ENCODE assay signal across 28 cellular contexts in the genomic region with DNA sequence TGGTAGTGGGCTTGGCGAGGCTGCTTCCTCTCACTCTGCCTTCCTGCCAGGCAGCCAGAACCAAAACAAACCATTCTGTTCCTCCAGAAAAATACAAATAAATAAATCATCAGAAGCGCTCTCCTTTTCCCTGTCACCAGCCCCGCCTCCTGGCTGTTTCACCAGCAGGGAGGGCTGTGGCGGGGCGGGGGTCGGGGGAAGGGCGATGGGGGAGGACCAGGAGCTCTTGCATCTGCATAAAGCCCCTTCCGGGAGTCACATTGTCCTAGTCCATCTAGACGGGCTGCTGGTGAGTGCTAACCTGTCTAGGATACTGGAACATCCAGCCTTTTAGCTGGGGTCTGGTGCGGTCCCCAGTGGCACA. TPM values are rescaled to one million over a fixed set of nuclear protein-coding genes. Genes with fewer than 3 reads are reported as not detected.
A peak's percentile ranks its signal among the peaks of the same experiment; 100 is the strongest.
DNase-seq lines count a peak whose midpoint lies in the region; ATAC-seq, FAIRE-seq and TF ChIP-seq lines count a peak whose summit lies in the region.
"Had no signal": no experiment of that assay in that cellular context is flagged by ENCODE, and none has a peak within 500 bp of the region (broad histone marks: within the 10 kb centered on the region; RNA-seq: fewer than 3 reads in every experiment).

No MANE protein-coding gene starts in this region.

- H3K9ac ChIP-seq in mesenchymal stem cell (ENCODE audit: low read length) = no peak overlapping the region

- peak overlapping the region; percentile 31 for H3K27ac Mint-ChIP-seq in stimulated activated naive CD8-positive, alpha-beta T cell treated with anti-CD3 and anti-CD28 coated beads, Interleukin-15, Interleukin-2, amounts not matched to agents 100 ng/mL and 50 ng/mL, for 24 hours
- peak overlapping the region in 3 of 5 experiments; percentile 82 to 91 (median 91) for H3K27ac Mint-ChIP-seq in brain
- H3K27ac Mint-ChIP-seq: activated CD4-positive, alpha-beta memory T cell treated with anti-CD3 and anti-CD28 coated beads for 36 hours; activated naive CD4-positive, alpha-beta T cell treated with anti-CD3 and anti-CD28 coated beads, Interleukin-2, amount 50 U/mL, for 72 hours; activated T-helper 2 cell treated with anti-CD3 and anti-CD28 coated beads, Interferon-gamma antibody, Interleukin-2, Interleukin-4, amounts not matched to agents 10 μg/mL and 5 μg/mL and 100 μg/mL, durations not matched to agents 14 hours and 24 hours and 36 hours; dendritic cell treated with granulocyte-macrophage colony-stimulating factor and Interleukin-4, amounts not matched to agents 40 ng/mL and 50 ng/mL, for 4 days; HFFc6; naive B cell; type B pancreatic cell had no signal

- H3K14ac ChIP-seq in mesenchymal stem cell (ENCODE audit: low read length in 2 of 2) = no peak overlapping the region

- H2AK5ac ChIP-seq in mesenchymal stem cell (ENCODE audit: low read length, severe bottlenecking) = no peak overlapping the region

- H2BK15ac ChIP-seq in mesenchymal stem cell (ENCODE audit: low read depth, poor library complexity, severe bottlenecking) = no peak overlapping the region

- no peaks in the 10 kb centered on the region for H3K36me3 ChIP-seq in mesenchymal stem cell (ENCODE audit: control insufficient read depth in 1 of 2, insufficient read depth in 2 of 2, low read depth in 1 of 2, low read length in 2 of 2)
- H3K36me3 ChIP-seq: left lung, pancreas, Peyer's patch, right lobe of liver, stomach had no signal

- H3K27ac ChIP-seq in mesenchymal stem cell (ENCODE audit: low read length, poor library complexity, severe bottlenecking) = no peak overlapping the region
- H3K27ac ChIP-seq: left lung, pancreas, Peyer's patch, right lobe of liver, stomach had no signal

- H3K4me1 Mint-ChIP-seq in stimulated activated naive CD8-positive, alpha-beta T cell treated with anti-CD3 and anti-CD28 coated beads, Interleukin-15, Interleukin-2, amounts not matched to agents 100 ng/mL and 50 ng/mL, for 24 hours (ENCODE audit: low read depth) = no peaks in the 10 kb centered on the region
- H3K4me1 Mint-ChIP-seq in brain = peaks cover 51% of the 10 kb centered on the region

- TF ChIP-seq POLR2A in GM12892 (IDR thresholded peaks at IDR 0.05; ENCODE audit: low read depth, low read length) = no peak

- peak overlapping the region in 1 of 2 experiments; percentile 34 for H3K23ac ChIP-seq in mesenchymal stem cell (ENCODE audit: low read length in 2 of 2)

- peak overlapping the region; percentile 91 for H4K91ac ChIP-seq in mesenchymal stem cell (ENCODE audit: low read length)

- H3K4me1 ChIP-seq in mesenchymal stem cell (ENCODE audit: control insufficient read depth, insufficient read depth, low read depth, low read length) = peaks cover 2% of the 10 kb centered on the region
- H3K4me1 ChIP-seq: Caco-2, left lung, pancreas, Peyer's patch, right lobe of liver, stomach had no signal

- H3K4me3 ChIP-seq in mesenchymal stem cell (ENCODE audit: insufficient read depth in 1 of 2, low read depth in 1 of 2, low read length in 2 of 2) = no peak overlapping the region
- H3K4me3 ChIP-seq: left lung, pancreas, Peyer's patch, right lobe of liver, stomach had no signal

- DNase-seq in stimulated activated naive CD8-positive, alpha-beta T cell treated with anti-CD3 and anti-CD28 coated beads, Interleukin-15, Interleukin-2, amounts not matched to agents 100 U/mL and 50 U/mL, for 24 hours = no peak
- DNase-seq in mesenchymal stem cell (peak; percentile 22), GM12892 (ENCODE audit: insufficient read length) (no peak), dedifferentiated amniotic fluid mesenchymal stem cell (ENCODE audit: extremely low spot score) (no peak)
- DNase-seq: activated CD4-positive, alpha-beta memory T cell treated with anti-CD3 and anti-CD28 coated beads for 36 hours; activated CD8-positive, alpha-beta memory T cell treated with anti-CD3 and anti-CD28 coated beads, Interleukin-2, amount 50 U/mL, for 48 hours; anterior cingulate cortex; Caco-2; HFFc6; naive B cell; NCI-H1105; NCI-H2029; NCI-H446; Peyer's patch; right lobe of liver; stomach had no signal

- no peaks in the 10 kb centered on the region for H3K27me3 Mint-ChIP-seq in stimulated activated naive CD8-positive, alpha-beta T cell treated with anti-CD3 and anti-CD28 coated beads, Interleukin-15, Interleukin-2, amounts not matched to agents 100 ng/mL and 50 ng/mL, for 24 hours
- H3K27me3 Mint-ChIP-seq in brain = peaks cover 2% of the 10 kb centered on the region
- H3K27me3 Mint-ChIP-seq: type B pancreatic cell had no signal

- FAIRE-seq in GM12892 (lab: Jason Lieb, UNC) = no peak
- FAIRE-seq: endometrium, GM12891, pancreas had no signal

- H4K8ac ChIP-seq in mesenchymal stem cell (ENCODE audit: low read length) = peak overlapping the region; percentile 92

- peaks cover 4% of the 10 kb centered on the region for H3K9me3 Mint-ChIP-seq in stimulated activated naive CD8-positive, alpha-beta T cell treated with anti-CD3 and anti-CD28 coated beads, Interleukin-15, Interleukin-2, amounts not matched to agents 100 ng/mL and 50 ng/mL, for 24 hours
- peaks cover 11 to 21% (median 18%) of the 10 kb centered on the region in 5 experiments for H3K9me3 Mint-ChIP-seq in brain
- H3K9me3 Mint-ChIP-seq: activated CD4-positive, alpha-beta memory T cell treated with anti-CD3 and anti-CD28 coated beads for 36 hours; activated T-helper 2 cell treated with anti-CD3 and anti-CD28 coated beads, Interferon-gamma antibody, Interleukin-2, Interleukin-4, amounts not matched to agents 10 μg/mL and 5 μg/mL and 100 μg/mL, durations not matched to agents 14 hours and 24 hours and 36 hours; dendritic cell treated with granulocyte-macrophage colony-stimulating factor and Interleukin-4, amounts not matched to agents 40 ng/mL and 50 ng/mL, for 4 days had no signal

- H3K36me3 Mint-ChIP-seq in stimulated activated naive CD8-positive, alpha-beta T cell treated with anti-CD3 and anti-CD28 coated beads, Interleukin-15, Interleukin-2, amounts not matched to agents 100 ng/mL and 50 ng/mL, for 24 hours (ENCODE audit: low read depth) = no peaks in the 10 kb centered on the region
- peaks cover 30% of the 10 kb centered on the region for H3K36me3 Mint-ChIP-seq in brain
- H3K36me3 Mint-ChIP-seq: activated CD4-positive, alpha-beta memory T cell treated with anti-CD3 and anti-CD28 coated beads for 36 hours; activated naive CD4-positive, alpha-beta T cell treated with anti-CD3 and anti-CD28 coated beads, Interleukin-2, amount 50 U/mL, for 72 hours had no signal

- H3K79me1 ChIP-seq in mesenchymal stem cell (replicated peaks; ENCODE audit: low read length, poor library complexity, severe bottlenecking) = no peaks in the 10 kb centered on the region

- peak overlapping the region; percentile 61 to 89 for H3K18ac ChIP-seq in mesenchymal stem cell (ENCODE audit: low read depth in 1 of 2, low read length in 2 of 2)

- no peak for ATAC-seq in stimulated activated naive CD8-positive, alpha-beta T cell treated with anti-CD3 and anti-CD28 coated beads, Interleukin-15, Interleukin-2, amounts not matched to agents 100 U/mL and 50 U/mL, for 24 hours
- ATAC-seq in GM19351 (IDR thresholded peaks at IDR 0.05; ENCODE audit: unreplicated experiment) = no peak
- ATAC-seq in GM19467 (IDR thresholded peaks at IDR 0.05; ENCODE audit: unreplicated experiment) = no peak
- ATAC-seq: activated naive CD4-positive, alpha-beta T cell treated with anti-CD3 and anti-CD28 coated beads, Interleukin-2, amount 50 U/mL, for 72 hours; left lung; pancreas; right lobe of liver had no signal

- H3K4ac ChIP-seq in mesenchymal stem cell (ENCODE audit: low read depth in 1 of 2, low read length in 2 of 2) = peak overlapping the region; percentile 9 to 88

- H2BK12ac ChIP-seq in mesenchymal stem cell (ENCODE audit: low read length in 2 of 2) = peak overlapping the region in 1 of 2 experiments; percentile 93

- no peak for TF ChIP-seq CTCF in brain (conservative IDR thresholded peaks at IDR 0.05)

- H3K27me3 ChIP-seq in mesenchymal stem cell (ENCODE audit: control insufficient read depth in 1 of 2, insufficient read depth in 1 of 2, low read length in 2 of 2) = peaks cover 2 to 8% of the 10 kb centered on the region in 2 experiments
- H3K27me3 ChIP-seq: pancreas, Peyer's patch, right lobe of liver had no signal

- H3K4me2 ChIP-seq in mesenchymal stem cell (ENCODE audit: low read length, poor library complexity, severe bottlenecking) = no peak overlapping the region

- no peak overlapping the region for H2BK120ac ChIP-seq in mesenchymal stem cell (ENCODE audit: low read depth, low read length)

- 37% methylated on average over 10 of the region's 10 CpGs for WGBS in mesenchymal stem cell

- H3K9me3 ChIP-seq in mesenchymal stem cell (ENCODE audit: control insufficient read depth, low read length) = peaks cover 5% of the 10 kb centered on the region
- H3K9me3 ChIP-seq: pancreas, Peyer's patch had no signal

- no peak overlapping the region for H2BK5ac ChIP-seq in mesenchymal stem cell (ENCODE audit: low read depth, low read length, poor library complexity, severe bottlenecking)

- peak overlapping the region; percentile 59 for H2AFZ ChIP-seq in mesenchymal stem cell (ENCODE audit: low read depth, low read length)

- no peak overlapping the region for H3K4me3 Mint-ChIP-seq in stimulated activated naive CD8-positive, alpha-beta T cell treated with anti-CD3 and anti-CD28 coated beads, Interleukin-15, Interleukin-2, amounts not matched to agents 100 ng/mL and 50 ng/mL, for 24 hours
- no peak overlapping the region for H3K4me3 Mint-ChIP-seq in brain
- H3K4me3 Mint-ChIP-seq: activated CD4-positive, alpha-beta memory T cell treated with anti-CD3 and anti-CD28 coated beads for 36 hours; dendritic cell treated with granulocyte-macrophage colony-stimulating factor and Interleukin-4, amounts not matched to agents 40 ng/mL and 50 ng/mL, for 4 days; HFFc6; naive B cell; type B pancreatic cell had no signal

RNA-seq across cellular contexts. Expression of a gene that starts 20.8 kb away (rescaled TPM):
- 22.9 TPM for polyA plus RNA-seq in brain (ENCODE audit: insufficient read depth, low read depth, low replicate concordance)
- polyA plus RNA-seq in mesenchymal stem cell (2013, experiment 1 of 2) = 1.9 TPM
- polyA plus RNA-seq in mesenchymal stem cell (2013, experiment 2 of 2) = 1.9 TPM
- polyA plus RNA-seq in GM12892 (2012; ENCODE audit: missing spikeins) = not detected
